Comparison of ENCODE assay signal across 8 cellular contexts in genomic region chr16:68022728-68023537, GRCh38. TPM values are rescaled to one million over a fixed set of nuclear protein-coding genes. Genes with fewer than 3 reads are reported as not detected.
DNase-seq lines count a peak whose midpoint lies in the region; ATAC-seq and TF ChIP-seq lines count a peak whose summit lies in the region.

Gene DDX28, minus strand, starts transcription at chr16:68023232. Its CDS starts 30 bp downstream, at chr16:68023202.
Gene DUS2, plus strand, starts transcription at chr16:68023284. Its CDS starts 14,740 bp downstream, at chr16:68038024.

- POLR2A ChIA-PET in T-cell (lab: Charles Lee) = interaction anchor here (0.6 to 1.1 kb wide), 4 partner anchors 17 to 691 kb away, joined by 3 to 9 read pairs (median 3); partner anchors contain the start of gene DPEP2 (in 1 of the 2)

- H3K4me1 Mint-ChIP-seq in T-cell = peaks cover 30 to 37% (median 34%) of the 10 kb centered on the region in 3 donors

- peaks cover 10% of the 10 kb centered on the region for H3K79me2 ChIP-seq in trophoblast cell (ENCODE audit: control insufficient read depth, insufficient read depth, low read length, poor library complexity)

- H3K4me3 ChIP-seq in GM12865 (ENCODE audit: low read depth, low read length) = peak within 1 kb of the TSS; percentile 91
- peak within 1 kb of the TSS; percentile 99 for H3K4me3 ChIP-seq in adipocyte (ENCODE audit: low read length)
- H3K4me3 ChIP-seq in heart left ventricle = peak within 1 kb of the TSS; percentile 59 to 98 (median 92)
- H3K4me3 ChIP-seq in trophoblast cell (ENCODE audit: low read depth, low read length) = peak within 1 kb of the TSS; percentile 97
- peak within 1 kb of the TSS; percentile 85 to 97 (median 91) for H3K4me3 ChIP-seq in tibial nerve

- H3K4me3 Mint-ChIP-seq in T-cell = peak within 1 kb of the TSS; percentile 83 to 99 (median 93)

- CTCF ChIA-PET in T-cell (lab: Charles Lee) = interaction anchor here (0.7 to 1.5 kb wide), 8 partner anchors 18 to 355 kb away, joined by 3 to 7 read pairs (median 3); partner anchors contain the start of gene DPEP2 (in 1 of the 2)

- H4K91ac ChIP-seq in trophoblast cell (ENCODE audit: low read depth, low read length) = peak within 1 kb of the TSS; percentile 86

- H3K4me2 ChIP-seq in trophoblast cell (ENCODE audit: low read length) = peak within 1 kb of the TSS; percentile 97

- peaks cover 35% of the 10 kb centered on the region for H3K4me1 ChIP-seq in adipocyte (ENCODE audit: control insufficient read depth, insufficient read depth, low read length)
- H3K4me1 ChIP-seq in heart left ventricle = peaks cover 3 to 30% (median 21%) of the 10 kb centered on the region in 12 donors
- H3K4me1 ChIP-seq in trophoblast cell (ENCODE audit: control insufficient read depth in 1 of 2, insufficient read depth in 2 of 2, low read length in 2 of 2) = peaks cover 9 to 10% of the 10 kb centered on the region in 2 experiments
- H3K4me1 ChIP-seq in tibial nerve = peaks cover 0 to 35% (median 16%) of the 10 kb centered on the region in 4 donors

- peak within 1 kb of the TSS; percentile 98 for H4K12ac ChIP-seq in trophoblast cell (ENCODE audit: low read depth, low read length)

- TF ChIP-seq EP300 in tibial nerve (IDR thresholded peaks at IDR 0.05) = peak; percentile 77 to 99

- H3K23ac ChIP-seq in trophoblast cell (ENCODE audit: low read length) = no peak within 1 kb of the TSS

- WGBS in heart left ventricle, 4 donors = 0 to 1% (median 0%) methylated on average over 9 to 84 of the region's 84 CpGs
- no CpG with 5 or more reads among the region's 84 CpGs for WGBS in trophoblast cell (ENCODE audit: extremely low coverage, insufficient coverage, insufficient read length)
- 0% methylated on average over 47 to 76 of the region's 84 CpGs for WGBS in tibial nerve, 2 donors

- intact Hi-C loops in heart left ventricle (cut with DNase I) = loop anchor here in 3 of 10 donors (5.0 to 10.0 kb wide), 3 partner anchors 81 to 788 kb away; partner anchors contain the start of gene LCAT (in 1 of the 3)

- peak within 1 kb of the TSS; percentile 90 for H3K4ac ChIP-seq in trophoblast cell (ENCODE audit: low read depth, low read length)

- H3K9ac ChIP-seq in adipocyte (ENCODE audit: low read length) = peak within 1 kb of the TSS; percentile 98
- H3K9ac ChIP-seq in trophoblast cell (ENCODE audit: low read length) = peak within 1 kb of the TSS; percentile 96

- H2BK5ac ChIP-seq in trophoblast cell (ENCODE audit: low read depth, low read length, poor library complexity) = peak within 1 kb of the TSS; percentile 71

- peak within 1 kb of the TSS; percentile 79 for H2BK120ac ChIP-seq in trophoblast cell (ENCODE audit: insufficient read depth, low read length, poor library complexity)

- H3K27ac ChIP-seq in heart left ventricle (peak within 1 kb of the TSS; percentile 37 to 95 (median 88)), trophoblast cell (ENCODE audit: low read depth, low read length) (peak within 1 kb of the TSS; percentile 33), tibial nerve (peak within 1 kb of the TSS; percentile 71 to 90 (median 88))

- ATAC-seq in HG02678 (IDR thresholded peaks at IDR 0.05; ENCODE audit: unreplicated experiment) (peak; percentile 88), T-cell (replicated peaks in 1 of 4) (peak; percentile 91 to 94 (median 92)), heart left ventricle (peak; percentile 87 to 99 (median 98))

- peaks cover 18% of the 10 kb centered on the region for H3K36me3 Mint-ChIP-seq in T-cell

- H3K27me3 Mint-ChIP-seq in T-cell = no peaks in the 10 kb centered on the region

- H2AK5ac ChIP-seq in trophoblast cell (ENCODE audit: low read length) = peak within 1 kb of the TSS; percentile 75

- H4K8ac ChIP-seq in trophoblast cell (ENCODE audit: low read depth, low read length) = peak within 1 kb of the TSS; percentile 99

- peaks cover 11% of the 10 kb centered on the region for H3K79me1 ChIP-seq in trophoblast cell (ENCODE audit: low read length)

- no peak for TF ChIP-seq CTCF in GM12865 (IDR thresholded peaks at IDR 0.05; ENCODE audit: insufficient read depth, low read depth, low read length, missing control alignments)
- TF ChIP-seq CTCF in heart left ventricle (IDR thresholded peaks at IDR 0.05) = peak in 1 of 12 donors; percentile 4
- peak in 2 of 5 experiments; percentile 39 to 58 for TF ChIP-seq CTCF in tibial nerve (IDR thresholded peaks at IDR 0.05)

- TF ChIP-seq POLR2A in heart left ventricle (IDR thresholded peaks at IDR 0.05) = peak in 1 of 2 donors; percentile 58
- peak; percentile 55 to 56 for TF ChIP-seq POLR2A in tibial nerve (IDR thresholded peaks at IDR 0.05)

- peak within 1 kb of the TSS; percentile 99 for H2AFZ ChIP-seq in trophoblast cell (ENCODE audit: insufficient read depth, low read length, poor library complexity)

- no peak within 1 kb of the TSS for H2BK12ac ChIP-seq in trophoblast cell (ENCODE audit: low read length)

- peak within 1 kb of the TSS; percentile 93 for H3K18ac ChIP-seq in trophoblast cell (ENCODE audit: low read length)

- peak within 1 kb of the TSS; percentile 98 to 99 for H3K27ac Mint-ChIP-seq in T-cell

- H3K9me3 ChIP-seq in adipocyte (ENCODE audit: control insufficient read depth, low read length) (no peaks in the 10 kb centered on the region), heart left ventricle (no peaks in the 10 kb centered on the region), trophoblast cell (ENCODE audit: insufficient read depth, low read depth, low read length) (no peaks in the 10 kb centered on the region), tibial nerve (no peaks in the 10 kb centered on the region)

- H3K36me3 ChIP-seq in adipocyte (ENCODE audit: control insufficient read depth, insufficient read depth, low read length, severe bottlenecking) (no peaks in the 10 kb centered on the region), heart left ventricle (peaks cover 0 to 37% (median 13%) of the 10 kb centered on the region in 9 donors), trophoblast cell (ENCODE audit: control insufficient read depth in 1 of 2, insufficient read depth in 2 of 2, low read length in 2 of 2) (peaks cover 3 to 7% of the 10 kb centered on the region in 2 experiments), tibial nerve (peaks cover 0 to 28% (median 0%) of the 10 kb centered on the region in 3 donors)

- H3K9me3 Mint-ChIP-seq in T-cell = no peaks in the 10 kb centered on the region

- no peaks in the 10 kb centered on the region for H3K27me3 ChIP-seq in adipocyte (replicated peaks; ENCODE audit: control insufficient read depth, insufficient read depth, low read length)
- no peaks in the 10 kb centered on the region for H3K27me3 ChIP-seq in heart left ventricle
- no peaks in the 10 kb centered on the region for H3K27me3 ChIP-seq in trophoblast cell (ENCODE audit: insufficient read depth, low read length)
- H3K27me3 ChIP-seq in tibial nerve = no peaks in the 10 kb centered on the region

- DNase-seq in GM12865 (ENCODE audit: low read depth) (peak; percentile 95), NCI-H1417 treated with DMSO at 0.1 percent for 48 hours (lab: John Stamatoyannopoulos, UW) (peak; percentile 36), T-cell (peak; percentile 84 to 97 (median 92)), adipocyte (ENCODE audit: low read depth) (peak; percentile 95), heart left ventricle (peak; percentile 91 to 96 (median 94)), trophoblast cell (peak; percentile 91 to 97), tibial nerve (ENCODE audit: low spot score in 2 of 2) (peak; percentile 87 to 96)

- H3K14ac ChIP-seq in trophoblast cell (ENCODE audit: low read length) = peak within 1 kb of the TSS; percentile 94

RNA-seq across cellular contexts. Expression of gene DDX28, which starts in this region (rescaled TPM):
- total RNA-seq in T-cell (10 to 100 TPM; 15.5 to 21.0 (median 17.6) TPM), heart left ventricle (10 to 100 TPM in 2 of 9 donors, 1 to 10 TPM in 7; 4.4 to 11.9 (median 8.8) TPM), tibial nerve (10 to 100 TPM in 3 of 4 donors, 1 to 10 TPM in 1; 6.7 to 11.7 (median 10.8) TPM)
- 10 to 100 TPM in 1 of 2 donors, 1 to 10 TPM in 1; 8.3 to 10.7 TPM for polyA plus RNA-seq in heart left ventricle
- polyA plus RNA-seq in trophoblast cell (2013) = 6.3 and 6.5 TPM in 2 replicates

RNA-seq across cellular contexts. Expression of gene DUS2, which starts in this region (rescaled TPM):
- 10 to 100 TPM; 14.5 to 19.4 (median 15.8) TPM for total RNA-seq in T-cell
- total RNA-seq in heart left ventricle = 10 to 100 TPM in 1 of 9 donors, 1 to 10 TPM in 8; 3.8 to 11.5 (median 7.2) TPM
- polyA plus RNA-seq in heart left ventricle = 10 to 100 TPM in 1 of 2 donors, 1 to 10 TPM in 1; 4.5 to 10.4 TPM
- polyA plus RNA-seq in trophoblast cell (2013) = 7.3 and 7.7 TPM in 2 replicates
- total RNA-seq in tibial nerve = 10 to 100 TPM in 2 of 4 donors, 1 to 10 TPM in 2; 4.7 to 31.2 (median 15.4) TPM

Comparison
In these comparisons a context has a peak if more than half of its experiments do, and no peak if none do; other contexts are left out.
1. Peak in every context shown above with its lines: DNase-seq, ATAC-seq, H3K4me3 ChIP-seq and H3K27ac ChIP-seq.
2. DNase-seq: peak in every context shown above with its lines; median percentile 95 in GM12865; 95 in adipocyte; 94 in heart left ventricle; 94 in trophoblast cell; 92 in T-cell; 92 in tibial nerve; 36 in NCI-H1417 treated with DMSO at 0.1 percent for 48 hours.
3. H3K27ac ChIP-seq: peak in every context shown above with its lines; median percentile 88 in heart left ventricle; 88 in tibial nerve; 33 in trophoblast cell.